In genomic region chrX:121308276-121308805, GRCh38 we compare ENCODE assay signal across 8 cellular contexts.
DNase-seq lines count a peak whose midpoint lies in the region; TF ChIP-seq lines count a peak whose summit lies in the region.

No MANE protein-coding gene starts in this region.

- no peak overlapping the region for H3K14ac ChIP-seq in H9 (ENCODE audit: insufficient read depth, low read length)

- H2BK15ac ChIP-seq in H9 (ENCODE audit: low read depth, low read length) = no peak overlapping the region

- WGBS in H9 (ENCODE audit: extremely low coverage, insufficient read length, low lambda C conversion rate) = no CpG with 5 or more reads among the region's 3 CpGs

- no peak overlapping the region for H4K91ac ChIP-seq in H9 (ENCODE audit: insufficient read length, low read depth, low read length)

- H3K79me2 ChIP-seq in H9 (ENCODE audit: insufficient read depth, low read length) = no peaks in the 10 kb centered on the region

- H2BK20ac ChIP-seq in H9 (ENCODE audit: low read depth, low read length, poor library complexity, severe bottlenecking) = no peak overlapping the region

- no peaks in the 10 kb centered on the region for H4K20me1 ChIP-seq in H9 (ENCODE audit: control insufficient read depth, insufficient read depth, insufficient read length)

- no peak overlapping the region for H2BK5ac ChIP-seq in H9 (ENCODE audit: insufficient read length, low read length)

- H3K27me3 ChIP-seq in H9 (ENCODE audit: insufficient read depth, low read length) = no peaks in the 10 kb centered on the region

- no peak overlapping the region for H3K56ac ChIP-seq in H9 (ENCODE audit: insufficient read length, low read depth, low read length)

- no peak overlapping the region for H3K27ac Mint-ChIP-seq in H9
- peak overlapping the region; percentile 82 for H3K27ac Mint-ChIP-seq in activated CD4-positive, alpha-beta T cell treated with anti-CD3 and anti-CD28 coated beads, Interleukin-2, amount 10 ng/mL, durations not matched to agents 7 days and 5 days

- peaks cover 4% of the 10 kb centered on the region for H3K9me3 ChIP-seq in H9 (ENCODE audit: control insufficient read depth, low read depth, low read length)

- H3K36me3 Mint-ChIP-seq in H9 (ENCODE audit: insufficient read depth in 1 of 3, low read depth in 3 of 3) = peaks cover 0 to 2% (median 0%) of the 10 kb centered on the region in 3 experiments; a peak in 2 of 7 replicates
- no peaks in the 10 kb centered on the region for H3K36me3 Mint-ChIP-seq in activated CD4-positive, alpha-beta T cell treated with anti-CD3 and anti-CD28 coated beads, Interleukin-2, amount 10 ng/mL, durations not matched to agents 7 days and 5 days (ENCODE audit: low read depth)

- no peak overlapping the region for H3K4me2 ChIP-seq in H9 (ENCODE audit: insufficient read depth, insufficient read length, low read length)

- TF ChIP-seq CTCF in H9 (conservative IDR thresholded peaks at IDR 0.05) = peak; percentile 62; the same call in 2 of the 3 replicates
- peak; percentile 44 for TF ChIP-seq CTCF in LNCaP clone FGC (IDR thresholded peaks at IDR 0.05; ENCODE audit: control insufficient read depth, extremely low read depth, insufficient read depth)
- peak; percentile 51 for TF ChIP-seq CTCF in fibroblast of the aortic adventitia (IDR thresholded peaks at IDR 0.05; ENCODE audit: insufficient read depth, low read length)

- H2AK5ac ChIP-seq in H9 (ENCODE audit: insufficient read length, low read length) = no peak overlapping the region

- H3K23ac ChIP-seq in H9 (ENCODE audit: insufficient read length, low read depth, low read length) = no peak overlapping the region

- no peaks in the 10 kb centered on the region for H3K79me1 ChIP-seq in H9 (ENCODE audit: insufficient read depth, low read depth, low read length, poor library complexity, severe bottlenecking)

- H3K9me3 Mint-ChIP-seq in H9 = peaks cover 45 to 51% of the 10 kb centered on the region in 2 experiments
- no peaks in the 10 kb centered on the region for H3K9me3 Mint-ChIP-seq in activated CD4-positive, alpha-beta T cell treated with anti-CD3 and anti-CD28 coated beads, Interleukin-2, amount 10 ng/mL, durations not matched to agents 7 days and 5 days

- H3K23me2 ChIP-seq in H9 (ENCODE audit: insufficient read length, low read depth, low read length, poor library complexity, severe bottlenecking) = no peaks in the 10 kb centered on the region

- no peak overlapping the region for H2BK120ac ChIP-seq in H9 (ENCODE audit: low read depth, low read length, poor library complexity, severe bottlenecking)

- peak; percentile 7 for DNase-seq in activated CD4-positive, alpha-beta T cell treated with anti-CD3 and anti-CD28 coated beads for 1 hour
- DNase-seq in activated CD4-positive, alpha-beta T cell treated with anti-CD3 and anti-CD28 coated beads, Interleukin-2, amount 50 U/mL, for 1 hour = no peak
- DNase-seq in H9 (peak; percentile 35), LNCaP clone FGC (ENCODE audit: low read depth) (peak; percentile 33), fibroblast of the aortic adventitia (ENCODE audit: low read depth) (peak; percentile 72), smooth muscle cell of the brain vasculature (ENCODE audit: low read depth, low spot score) (peak; percentile 9), NCI-H2196 (lab: John Stamatoyannopoulos, UW; ENCODE audit: unreplicated experiment) (no peak)
- peak; percentile 36 for DNase-seq in activated CD4-positive, alpha-beta T cell treated with anti-CD3 and anti-CD28 coated beads, Interleukin-2, amount 10 ng/mL, durations not matched to agents 7 days and 5 days

- no peak overlapping the region for H4K8ac ChIP-seq in H9 (replicated peaks; ENCODE audit: insufficient read length, low read depth, low read length)

- peaks cover 2% of the 10 kb centered on the region in 2 experiments; a peak in 1 of 4 replicates for H3K4me1 Mint-ChIP-seq in H9
- H3K4me1 Mint-ChIP-seq in activated CD4-positive, alpha-beta T cell treated with anti-CD3 and anti-CD28 coated beads, Interleukin-2, amount 10 ng/mL, durations not matched to agents 7 days and 5 days = peaks cover 20% of the 10 kb centered on the region

- no peak overlapping the region for H2AFZ ChIP-seq in H9 (ENCODE audit: low read length)

- H2BK12ac ChIP-seq in H9 (ENCODE audit: insufficient read length, low read depth, low read length) = no peak overlapping the region

- H3K4me3 ChIP-seq in LNCaP clone FGC (ENCODE audit: low read depth, low read length) (no peak overlapping the region), fibroblast of the aortic adventitia (ENCODE audit: low read depth, low read length) (no peak overlapping the region)

- no peaks in the 10 kb centered on the region for H3K4me1 ChIP-seq in H9 (ENCODE audit: insufficient read depth, low read length)

- H3K4ac ChIP-seq in H9 (ENCODE audit: low read depth, low read length) = no peak overlapping the region

- H3K27me3 Mint-ChIP-seq in H9 (ENCODE audit: low read depth) = no peaks in the 10 kb centered on the region
- no peaks in the 10 kb centered on the region for H3K27me3 Mint-ChIP-seq in activated CD4-positive, alpha-beta T cell treated with anti-CD3 and anti-CD28 coated beads, Interleukin-2, amount 10 ng/mL, durations not matched to agents 7 days and 5 days

- POLR2A ChIA-PET in activated CD4-positive, alpha-beta T cell treated with anti-CD3 and anti-CD28 coated beads, Interleukin-2, amount 10 ng/mL, durations not matched to agents 7 days and 5 days (lab: Charles Lee) = no interaction called here

- H4K5ac ChIP-seq in H9 (ENCODE audit: insufficient read length, low read depth, low read length) = no peak overlapping the region

- CTCF ChIA-PET in activated CD4-positive, alpha-beta T cell treated with anti-CD3 and anti-CD28 coated beads, Interleukin-2, amount 10 ng/mL, durations not matched to agents 7 days and 5 days (lab: Charles Lee) = interaction anchor here (0.6 to 1.2 kb wide), 4 partner anchors 14 to 679 kb away, joined by 3 to 4 read pairs (median 3); partner anchors contain the start of gene C1GALT1C1

- H3K4me3 Mint-ChIP-seq in H9 = no peak overlapping the region
- no peak overlapping the region for H3K4me3 Mint-ChIP-seq in activated CD4-positive, alpha-beta T cell treated with anti-CD3 and anti-CD28 coated beads, Interleukin-2, amount 10 ng/mL, durations not matched to agents 7 days and 5 days

- no peak overlapping the region for H3K27ac ChIP-seq in H9 (ENCODE audit: insufficient read length, low read depth, low read length)

- H3T11ph ChIP-seq in H9 (ENCODE audit: low read length) = no peak overlapping the region

- H3K18ac ChIP-seq in H9 (ENCODE audit: insufficient read length, low read depth, low read length) = no peak overlapping the region

- H3K9ac ChIP-seq in H9 (ENCODE audit: extremely low read depth, insufficient read length, low read length) = no peak overlapping the region

Comparison
In these comparisons a context has a peak if more than half of its experiments do, and no peak if none do; other contexts are left out.
1. DNase-seq: peak in activated CD4-positive, alpha-beta T cell treated with anti-CD3 and anti-CD28 coated beads for 1 hour (single experiment), H9 (single experiment), LNCaP clone FGC (single experiment), activated CD4-positive, alpha-beta T cell treated with anti-CD3 and anti-CD28 coated beads, Interleukin-2, amount 10 ng/mL, durations not matched to agents 7 days and 5 days (single experiment), fibroblast of the aortic adventitia (single experiment) and smooth muscle cell of the brain vasculature (single experiment); none in activated CD4-positive, alpha-beta T cell treated with anti-CD3 and anti-CD28 coated beads, Interleukin-2, amount 50 U/mL, for 1 hour (single experiment) and NCI-H2196 (single experiment).
2. Peak in every context shown above with its lines, with median percentiles within 50 percentile points of each other: CTCF ChIP-seq.